Comparison of ENCODE assay signal across 24 cellular contexts in genomic region chr12:49790741-49791140, GRCh38. TPM values are rescaled to one million over a fixed set of nuclear protein-coding genes. Genes with fewer than 3 reads are reported as not detected.
DNase-seq lines count a peak whose midpoint lies in the region; ATAC-seq and TF ChIP-seq lines count a peak whose summit lies in the region.
"Had no signal": no experiment of that assay in that cellular context is flagged by ENCODE, and none has a peak within 500 bp of the region (broad histone marks: within the 10 kb centered on the region; RNA-seq: fewer than 3 reads in every experiment).

No MANE protein-coding gene starts in this region.

- intact Hi-C loops in upper lobe of right lung (cut with DNase I): no loop called here
- intact Hi-C loops in prostate gland (cut with DNase I): no loop called here

- no peaks in the 10 kb centered on the region for H3K36me3 Mint-ChIP-seq in stimulated activated naive CD8-positive, alpha-beta T cell treated with anti-CD3 and anti-CD28 coated beads, Interleukin-15, Interleukin-2, amounts not matched to agents 100 ng/mL and 50 ng/mL, for 24 hours (ENCODE audit: low read depth)
- H3K36me3 Mint-ChIP-seq in endothelial cell (ENCODE audit: low read depth, unreplicated experiment) (peaks cover 28% of the 10 kb centered on the region), nephron progenitor cell (ENCODE audit: low read depth) (peaks cover 22% of the 10 kb centered on the region)

- TF ChIP-seq CTCF in endothelial cell (IDR thresholded peaks at IDR 0.05; ENCODE audit: unreplicated experiment): no peak
- no peak for TF ChIP-seq CTCF in nephron progenitor cell (IDR thresholded peaks at IDR 0.05)
- no peak for TF ChIP-seq CTCF in upper lobe of right lung (IDR thresholded peaks at IDR 0.05)
- no peak for TF ChIP-seq CTCF in prostate gland (IDR thresholded peaks at IDR 0.05)

- H3K4me1 Mint-ChIP-seq in stimulated activated naive CD8-positive, alpha-beta T cell treated with anti-CD3 and anti-CD28 coated beads, Interleukin-15, Interleukin-2, amounts not matched to agents 100 ng/mL and 50 ng/mL, for 24 hours (ENCODE audit: low read depth): no peaks in the 10 kb centered on the region
- H3K4me1 Mint-ChIP-seq in stimulated activated naive CD8-positive, alpha-beta T cell treated with anti-CD3 and anti-CD28 coated beads, Interleukin-15, amount 100 ng/mL, for 72 hours: no peaks in the 10 kb centered on the region
- H3K4me1 Mint-ChIP-seq in endothelial cell (ENCODE audit: unreplicated experiment): peaks cover 15% of the 10 kb centered on the region
- H3K4me1 Mint-ChIP-seq in nephron progenitor cell: peaks cover 17% of the 10 kb centered on the region
- H3K4me1 Mint-ChIP-seq: CD14-positive monocyte; CD8-positive, alpha-beta memory T cell had no signal

- H3K4me1 ChIP-seq in upper lobe of right lung: no peaks in the 10 kb centered on the region
- no peaks in the 10 kb centered on the region for H3K4me1 ChIP-seq in prostate gland (replicated peaks)
- H3K4me1 ChIP-seq: BE2C had no signal

- TF ChIP-seq POLR2A in prostate gland (IDR thresholded peaks at IDR 0.05): no peak

- no peak overlapping the region for H3K4me3 Mint-ChIP-seq in stimulated activated naive CD8-positive, alpha-beta T cell treated with anti-CD3 and anti-CD28 coated beads, Interleukin-15, Interleukin-2, amounts not matched to agents 100 ng/mL and 50 ng/mL, for 24 hours
- H3K4me3 Mint-ChIP-seq in stimulated activated naive CD8-positive, alpha-beta T cell treated with anti-CD3 and anti-CD28 coated beads, Interleukin-15, amount 100 ng/mL, for 72 hours: no peak overlapping the region
- no peak overlapping the region for H3K4me3 Mint-ChIP-seq in endothelial cell (ENCODE audit: unreplicated experiment)
- peak overlapping the region; percentile 26 for H3K4me3 Mint-ChIP-seq in nephron progenitor cell
- H3K4me3 Mint-ChIP-seq: CD14-positive monocyte; CD8-positive, alpha-beta memory T cell had no signal

- no peak for ATAC-seq in stimulated activated naive CD8-positive, alpha-beta T cell treated with anti-CD3 and anti-CD28 coated beads, Interleukin-15, amount 100 ng/mL, for 72 hours
- ATAC-seq in upper lobe of right lung: no peak
- ATAC-seq in HG02970 (IDR thresholded peaks at IDR 0.05; ENCODE audit: low FRiP score, unreplicated experiment): no peak

- no peaks in the 10 kb centered on the region for H3K9me3 ChIP-seq in upper lobe of right lung
- no peaks in the 10 kb centered on the region for H3K9me3 ChIP-seq in prostate gland
- H3K9me3 ChIP-seq: BE2C had no signal

- H3K4me3 ChIP-seq in upper lobe of right lung (no peak overlapping the region), prostate gland (no peak overlapping the region)
- H3K4me3 ChIP-seq: GM23248 had no signal

- H3K27ac ChIP-seq in upper lobe of right lung: no peak overlapping the region
- H3K27ac ChIP-seq in prostate gland: no peak overlapping the region
- H3K27ac ChIP-seq: GM23248 had no signal

- no peaks in the 10 kb centered on the region for H3K27me3 ChIP-seq in upper lobe of right lung
- no peaks in the 10 kb centered on the region for H3K27me3 ChIP-seq in prostate gland (replicated peaks; ENCODE audit: insufficient read depth)
- H3K27me3 ChIP-seq: BE2C had no signal

- peak overlapping the region; percentile 61 for H3K27ac Mint-ChIP-seq in stimulated activated naive CD8-positive, alpha-beta T cell treated with anti-CD3 and anti-CD28 coated beads, Interleukin-15, Interleukin-2, amounts not matched to agents 100 ng/mL and 50 ng/mL, for 24 hours
- no peak overlapping the region for H3K27ac Mint-ChIP-seq in stimulated activated naive CD8-positive, alpha-beta T cell treated with anti-CD3 and anti-CD28 coated beads, Interleukin-15, amount 100 ng/mL, for 72 hours
- H3K27ac Mint-ChIP-seq in endothelial cell (ENCODE audit: unreplicated experiment): peak overlapping the region; percentile 20
- H3K27ac Mint-ChIP-seq in nephron progenitor cell: peak overlapping the region; percentile 80

- H3K36me3 ChIP-seq in upper lobe of right lung: no peaks in the 10 kb centered on the region
- H3K36me3 ChIP-seq in prostate gland: no peaks in the 10 kb centered on the region
- H3K36me3 ChIP-seq: BE2C had no signal

- WGBS in prostate gland: 76% methylated on average over 8 of the region's 9 CpGs

- H3K9me3 Mint-ChIP-seq in stimulated activated naive CD8-positive, alpha-beta T cell treated with anti-CD3 and anti-CD28 coated beads, Interleukin-15, Interleukin-2, amounts not matched to agents 100 ng/mL and 50 ng/mL, for 24 hours: peaks cover 6% of the 10 kb centered on the region
- H3K9me3 Mint-ChIP-seq in stimulated activated naive CD8-positive, alpha-beta T cell treated with anti-CD3 and anti-CD28 coated beads, Interleukin-15, amount 100 ng/mL, for 72 hours: peaks cover 0 to 7% of the 10 kb centered on the region in 2 donors
- no peaks in the 10 kb centered on the region for H3K9me3 Mint-ChIP-seq in endothelial cell (ENCODE audit: unreplicated experiment)
- H3K9me3 Mint-ChIP-seq in nephron progenitor cell: peaks cover 8% of the 10 kb centered on the region

- H3K27me3 Mint-ChIP-seq in stimulated activated naive CD8-positive, alpha-beta T cell treated with anti-CD3 and anti-CD28 coated beads, Interleukin-15, Interleukin-2, amounts not matched to agents 100 ng/mL and 50 ng/mL, for 24 hours: no peaks in the 10 kb centered on the region
- no peaks in the 10 kb centered on the region for H3K27me3 Mint-ChIP-seq in stimulated activated naive CD8-positive, alpha-beta T cell treated with anti-CD3 and anti-CD28 coated beads, Interleukin-15, amount 100 ng/mL, for 72 hours
- peaks cover 7% of the 10 kb centered on the region for H3K27me3 Mint-ChIP-seq in endothelial cell (ENCODE audit: unreplicated experiment)
- peaks cover 2% of the 10 kb centered on the region for H3K27me3 Mint-ChIP-seq in nephron progenitor cell (ENCODE audit: low read depth, poor library complexity)

- no peak for DNase-seq in stimulated activated naive CD8-positive, alpha-beta T cell treated with anti-CD3 and anti-CD28 coated beads, Interleukin-15, amount 100 ng/mL, for 72 hours
- DNase-seq in endothelial cell (ENCODE audit: low spot score) (no peak), nephron progenitor cell (no peak), upper lobe of right lung (peak; percentile 57), prostate gland (ENCODE audit: low spot score) (no peak), NCI-H526 treated with DMSO at 0.1 percent for 48 hours (lab: John Stamatoyannopoulos, UW) (no peak)
- DNase-seq: 8988T, ACHN, BE2C, DMS 273 treated with DMSO at 0.1 percent for 48 hours, DMS79, GF-D8, GM23248, Karpas-422, NCI-H1092 treated with DMSO at 0.1 percent for 48 hours, NCI-H1436, NCI-H187, NCI-H2081 treated with DMSO at 0.1 percent for 48 hours, NCI-H2171 treated with DMSO at 0.1 percent for 48 hours, NCI-H524 had no signal

RNA-seq across cellular contexts. Expression of gene NCKAP5L, which starts 37.5 kb away (rescaled TPM):
- total RNA-seq in endothelial cell (ENCODE audit: unreplicated experiment) (70.9 TPM), upper lobe of right lung (23.2 TPM), prostate gland (10 to 100 TPM; 17.3 to 63.1 TPM)

RNA-seq across cellular contexts. Expression of gene TMBIM6, which starts 49.4 kb away (rescaled TPM):
- total RNA-seq in endothelial cell (ENCODE audit: unreplicated experiment): 571 TPM
- total RNA-seq in upper lobe of right lung: 654 TPM
- 100 to 1,000 TPM; 541 to 778 TPM for total RNA-seq in prostate gland

RNA-seq across cellular contexts. Expression of gene BCDIN3D, which starts 52.2 kb away (rescaled TPM):
- 2.6 TPM for total RNA-seq in endothelial cell (ENCODE audit: unreplicated experiment)
- total RNA-seq in upper lobe of right lung: 4.9 TPM
- 1 to 10 TPM; 3.0 to 8.0 TPM for total RNA-seq in prostate gland

Comparison
In these comparisons a context has a peak if more than half of its experiments do, and no peak if none do; other contexts are left out.
1. H3K27ac Mint-ChIP-seq: peak in stimulated activated naive CD8-positive, alpha-beta T cell treated with anti-CD3 and anti-CD28 coated beads, Interleukin-15, Interleukin-2, amounts not matched to agents 100 ng/mL and 50 ng/mL, for 24 hours (single experiment), endothelial cell (single experiment) and nephron progenitor cell (single experiment); none in stimulated activated naive CD8-positive, alpha-beta T cell treated with anti-CD3 and anti-CD28 coated beads, Interleukin-15, amount 100 ng/mL, for 72 hours (0 of 2).